Comparison of ENCODE assay signal across 18 cellular contexts in genomic region chr7:128742206-128742605, GRCh38. TPM values are rescaled to one million over a fixed set of nuclear protein-coding genes. Genes with fewer than 3 reads are reported as not detected.
DNase-seq lines count a peak whose midpoint lies in the region; ATAC-seq and TF ChIP-seq lines count a peak whose summit lies in the region.
"Had no signal": no experiment of that assay in that cellular context is flagged by ENCODE, and none has a peak within 500 bp of the region (broad histone marks: within the 10 kb centered on the region; RNA-seq: fewer than 3 reads in every experiment).

No MANE protein-coding gene starts in this region.

- H3K9me3 ChIP-seq in adipocyte (ENCODE audit: control insufficient read depth, low read length) (no peaks in the 10 kb centered on the region), tibial artery (no peaks in the 10 kb centered on the region)

- H3K9me3 Mint-ChIP-seq in activated naive CD8-positive, alpha-beta T cell (ENCODE audit: low read depth) = no peaks in the 10 kb centered on the region
- no peaks in the 10 kb centered on the region for H3K9me3 Mint-ChIP-seq in activated naive CD8-positive, alpha-beta T cell treated with anti-CD3 and anti-CD28 coated beads for 36 hours
- H3K9me3 Mint-ChIP-seq: effector memory CD8-positive, alpha-beta T cell; neural progenitor cell had no signal

- no peaks in the 10 kb centered on the region for H3K27me3 Mint-ChIP-seq in activated naive CD8-positive, alpha-beta T cell
- H3K27me3 Mint-ChIP-seq in activated naive CD8-positive, alpha-beta T cell treated with anti-CD3 and anti-CD28 coated beads for 36 hours = no peaks in the 10 kb centered on the region
- H3K27me3 Mint-ChIP-seq: effector memory CD8-positive, alpha-beta T cell had no signal

- peak overlapping the region; percentile 17 for H3K4me3 Mint-ChIP-seq in activated naive CD8-positive, alpha-beta T cell
- no peak overlapping the region for H3K4me3 Mint-ChIP-seq in activated naive CD8-positive, alpha-beta T cell treated with anti-CD3 and anti-CD28 coated beads for 36 hours
- H3K4me3 Mint-ChIP-seq: effector memory CD8-positive, alpha-beta T cell; neural progenitor cell had no signal

- H3K36me3 Mint-ChIP-seq in activated naive CD8-positive, alpha-beta T cell = no peaks in the 10 kb centered on the region
- peaks cover 7% of the 10 kb centered on the region for H3K36me3 Mint-ChIP-seq in activated naive CD8-positive, alpha-beta T cell treated with anti-CD3 and anti-CD28 coated beads for 36 hours

- H3K36me3 ChIP-seq in adipocyte (ENCODE audit: control insufficient read depth, insufficient read depth, low read length, severe bottlenecking) (peaks cover 11% of the 10 kb centered on the region), tibial artery (peaks cover 0 to 2% (median 0%) of the 10 kb centered on the region in 3 donors)
- H3K36me3 ChIP-seq: neural progenitor cell had no signal

- H3K4me3 ChIP-seq in adipocyte (ENCODE audit: low read length) (peak overlapping the region; percentile 99), tibial artery (no peak overlapping the region)
- H3K4me3 ChIP-seq: neural progenitor cell had no signal

- peaks cover 57% of the 10 kb centered on the region for H3K4me1 Mint-ChIP-seq in activated naive CD8-positive, alpha-beta T cell (ENCODE audit: low read depth)
- H3K4me1 Mint-ChIP-seq in activated naive CD8-positive, alpha-beta T cell treated with anti-CD3 and anti-CD28 coated beads for 36 hours = peaks cover 45% of the 10 kb centered on the region

- ATAC-seq in HG02970 (IDR thresholded peaks at IDR 0.05; ENCODE audit: low FRiP score, unreplicated experiment) = no peak
- ATAC-seq: effector memory CD8-positive, alpha-beta T cell had no signal

- DNase-seq in activated naive CD8-positive, alpha-beta T cell treated with anti-CD3 and anti-CD28 coated beads for 36 hours = no peak
- DNase-seq in adipocyte (ENCODE audit: low read depth) (peak; percentile 92), fibroblast of the conjunctiva (ENCODE audit: low read depth) (peak; percentile 52), tibial artery (no peak), NCI-H1105 treated with DMSO at 0.1 percent for 48 hours (lab: John Stamatoyannopoulos, UW) (no peak)
- DNase-seq in activated CD4-positive, alpha-beta T cell treated with anti-CD3 and anti-CD28 coated beads, Interleukin-2, amount 50 U/mL, for 48 hours = no peak
- DNase-seq: 8988T; activated CD4-positive, CD25-positive, alpha-beta regulatory T cell treated with anti-CD3 and anti-CD28 coated beads, Interleukin-2, amount 50 U/mL, for 72 hours; activated naive CD4-positive, alpha-beta T cell; effector memory CD8-positive, alpha-beta T cell; GOT3; NCI-H510A; SIG-M5; stimulated activated CD4-positive, alpha-beta T cell treated with anti-CD3 and anti-CD28 coated beads, Interleukin-2, amount 100 ng/mL, for 24 hours had no signal

- peak overlapping the region; percentile 99 for H3K9ac ChIP-seq in adipocyte (ENCODE audit: low read length)
- H3K9ac ChIP-seq: neural progenitor cell had no signal

- peaks cover 58% of the 10 kb centered on the region for H3K4me1 ChIP-seq in adipocyte (ENCODE audit: control insufficient read depth, insufficient read depth, low read length)
- H3K4me1 ChIP-seq in tibial artery = peaks cover 4 to 63% (median 20%) of the 10 kb centered on the region in 4 donors

- peak overlapping the region; percentile 11 to 94 for H3K27ac ChIP-seq in tibial artery
- H3K27ac ChIP-seq: neural progenitor cell had no signal

- intact Hi-C loops in tibial artery (cut with DNase I; ENCODE audit: low total_unique reads) = no loop called here

- H3K27ac Mint-ChIP-seq in activated naive CD8-positive, alpha-beta T cell = no peak overlapping the region
- no peak overlapping the region for H3K27ac Mint-ChIP-seq in activated naive CD8-positive, alpha-beta T cell treated with anti-CD3 and anti-CD28 coated beads for 36 hours
- H3K27ac Mint-ChIP-seq: effector memory CD8-positive, alpha-beta T cell; neural progenitor cell had no signal

- no peak for TF ChIP-seq CTCF in tibial artery (IDR thresholded peaks at IDR 0.05)

- H3K27me3 ChIP-seq in adipocyte (replicated peaks; ENCODE audit: control insufficient read depth, insufficient read depth, low read length) (no peaks in the 10 kb centered on the region), tibial artery (no peaks in the 10 kb centered on the region)
- H3K27me3 ChIP-seq: neural progenitor cell had no signal

RNA-seq across cellular contexts. Expression of gene CALU, which starts 3.0 kb away (rescaled TPM):
- 10 to 100 TPM; 42.2 to 44.5 TPM for total RNA-seq in activated naive CD8-positive, alpha-beta T cell treated with anti-CD3 and anti-CD28 coated beads for 36 hours

RNA-seq across cellular contexts. Expression of gene OPN1SW, which starts 33.4 kb away (rescaled TPM):
- not detected for total RNA-seq in activated naive CD8-positive, alpha-beta T cell treated with anti-CD3 and anti-CD28 coated beads for 36 hours
- total RNA-seq: temporal lobe had no signal

RNA-seq across cellular contexts. Expression of gene CCDC136, which starts 49.6 kb away (rescaled TPM):
- 10 to 100 TPM; 10.8 to 11.0 TPM for total RNA-seq in activated naive CD8-positive, alpha-beta T cell treated with anti-CD3 and anti-CD28 coated beads for 36 hours

Comparison
In these comparisons a context has a peak if more than half of its experiments do, and no peak if none do; other contexts are left out.
1. DNase-seq: peak in adipocyte (single experiment) and fibroblast of the conjunctiva (single experiment); none in activated naive CD8-positive, alpha-beta T cell treated with anti-CD3 and anti-CD28 coated beads for 36 hours (single experiment), tibial artery (0 of 2), activated CD4-positive, alpha-beta T cell treated with anti-CD3 and anti-CD28 coated beads, Interleukin-2, amount 50 U/mL, for 48 hours (0 of 2) and NCI-H1105 treated with DMSO at 0.1 percent for 48 hours (single experiment).